ENCODE assay signal across 1 cellular context in the genomic region with DNA sequence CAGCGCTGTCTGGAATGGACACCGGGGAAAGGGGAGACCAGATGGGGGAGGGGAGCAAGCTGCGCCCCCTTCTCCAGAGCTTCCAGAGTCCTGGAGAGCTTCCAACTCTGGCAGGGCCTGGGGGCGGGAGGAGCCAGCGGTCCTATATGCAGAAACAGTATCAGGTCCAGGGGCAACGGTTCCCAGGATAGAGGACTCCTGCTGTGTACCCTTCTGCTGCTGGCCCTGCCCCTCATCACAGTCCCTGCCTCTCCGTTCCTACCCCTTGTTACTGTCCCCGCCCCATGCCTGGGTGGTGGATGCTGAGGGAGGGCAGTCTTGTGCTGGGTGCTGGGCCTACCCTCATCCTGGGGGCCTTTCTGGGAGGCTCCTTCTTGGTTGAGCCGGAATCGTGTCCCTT.
TF ChIP-seq lines count a peak whose summit lies in the region.

No MANE protein-coding gene starts in this region.

TF ChIP-seq in neural cell, 6 proteins besides CTCF, POLR2A, EP300 and RAD21:
- no peak for TF ChIP-seq REST (IDR thresholded peaks at IDR 0.05; ENCODE audit: borderline replicate concordance)
- no peak for TF ChIP-seq EZH2 (IDR thresholded peaks at IDR 0.05; ENCODE audit: borderline replicate concordance, insufficient read depth, low read length, poor library complexity, severe bottlenecking)
- TF ChIP-seq SMC3 (conservative IDR thresholded peaks at IDR 0.05; ENCODE audit: poor library complexity), result no peak
- no peak for TF ChIP-seq POLR2AphosphoS5 (IDR thresholded peaks at IDR 0.05)
- no peak for TF ChIP-seq TAF1 (IDR thresholded peaks at IDR 0.05; ENCODE audit: low read depth)
- TF ChIP-seq MXI1 (conservative IDR thresholded peaks at IDR 0.05; ENCODE audit: poor library complexity, severe bottlenecking), result no peak
